ENCODE assay signal across 1 cellular context in the genomic region with DNA sequence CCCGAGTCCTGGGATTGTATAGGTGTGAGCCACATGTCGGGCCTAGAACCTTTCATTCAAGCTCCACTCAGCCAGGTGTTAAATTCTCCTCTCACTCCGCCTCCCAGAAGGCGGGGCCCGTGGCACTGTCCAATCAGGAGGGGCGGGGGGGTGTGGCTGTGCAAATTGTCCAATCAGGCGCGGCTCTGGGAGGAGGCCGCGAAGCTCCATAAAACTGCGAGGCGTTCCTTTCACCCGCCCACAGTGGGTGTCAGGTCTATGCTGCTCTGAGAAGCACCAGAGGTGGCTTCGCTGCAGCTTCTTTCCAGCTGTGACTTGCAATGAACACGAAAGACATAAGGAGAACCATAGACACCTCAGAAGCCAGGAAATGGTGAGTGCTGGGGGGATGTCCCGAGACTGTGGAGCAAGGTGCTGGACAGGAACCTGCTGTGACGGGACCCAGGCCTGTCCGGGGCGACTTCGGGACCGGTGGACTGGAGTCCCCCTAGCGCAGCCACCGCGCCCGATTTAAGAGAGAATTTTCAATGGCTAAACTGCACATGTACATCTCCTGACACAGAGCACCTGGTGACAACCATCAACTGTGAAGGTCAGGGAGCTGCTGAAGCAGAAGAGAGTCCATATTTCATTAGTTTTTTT.
TF ChIP-seq lines count a peak whose summit lies in the region.

No MANE protein-coding gene starts in this region.

TF ChIP-seq in WTC11, 78 proteins besides CTCF, POLR2A, EP300 and RAD21:
- TF ChIP-seq, protein P1, sequence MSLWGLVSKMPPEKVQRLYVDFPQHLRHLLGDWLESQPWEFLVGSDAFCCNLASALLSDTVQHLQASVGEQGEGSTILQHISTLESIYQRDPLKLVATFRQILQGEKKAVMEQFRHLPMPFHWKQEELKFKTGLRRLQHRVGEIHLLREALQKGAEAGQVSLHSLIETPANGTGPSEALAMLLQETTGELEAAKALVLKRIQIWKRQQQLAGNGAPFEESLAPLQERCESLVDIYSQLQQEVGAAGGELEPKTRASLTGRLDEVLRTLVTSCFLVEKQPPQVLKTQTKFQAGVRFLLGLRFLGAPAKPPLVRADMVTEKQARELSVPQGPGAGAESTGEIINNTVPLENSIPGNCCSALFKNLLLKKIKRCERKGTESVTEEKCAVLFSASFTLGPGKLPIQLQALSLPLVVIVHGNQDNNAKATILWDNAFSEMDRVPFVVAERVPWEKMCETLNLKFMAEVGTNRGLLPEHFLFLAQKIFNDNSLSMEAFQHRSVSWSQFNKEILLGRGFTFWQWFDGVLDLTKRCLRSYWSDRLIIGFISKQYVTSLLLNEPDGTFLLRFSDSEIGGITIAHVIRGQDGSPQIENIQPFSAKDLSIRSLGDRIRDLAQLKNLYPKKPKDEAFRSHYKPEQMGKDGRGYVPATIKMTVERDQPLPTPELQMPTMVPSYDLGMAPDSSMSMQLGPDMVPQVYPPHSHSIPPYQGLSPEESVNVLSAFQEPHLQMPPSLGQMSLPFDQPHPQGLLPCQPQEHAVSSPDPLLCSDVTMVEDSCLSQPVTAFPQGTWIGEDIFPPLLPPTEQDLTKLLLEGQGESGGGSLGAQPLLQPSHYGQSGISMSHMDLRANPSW (CRISPR knock-in tag; conservative IDR thresholded peaks at IDR 0.05; ENCODE audit: low read depth), result no peak
- TF ChIP-seq NFYB (CRISPR knock-in tag; conservative IDR thresholded peaks at IDR 0.05; ENCODE audit: low read depth), result peak; percentile 62
